Comparison of ENCODE assay signal across 11 cellular contexts in the genomic region with DNA sequence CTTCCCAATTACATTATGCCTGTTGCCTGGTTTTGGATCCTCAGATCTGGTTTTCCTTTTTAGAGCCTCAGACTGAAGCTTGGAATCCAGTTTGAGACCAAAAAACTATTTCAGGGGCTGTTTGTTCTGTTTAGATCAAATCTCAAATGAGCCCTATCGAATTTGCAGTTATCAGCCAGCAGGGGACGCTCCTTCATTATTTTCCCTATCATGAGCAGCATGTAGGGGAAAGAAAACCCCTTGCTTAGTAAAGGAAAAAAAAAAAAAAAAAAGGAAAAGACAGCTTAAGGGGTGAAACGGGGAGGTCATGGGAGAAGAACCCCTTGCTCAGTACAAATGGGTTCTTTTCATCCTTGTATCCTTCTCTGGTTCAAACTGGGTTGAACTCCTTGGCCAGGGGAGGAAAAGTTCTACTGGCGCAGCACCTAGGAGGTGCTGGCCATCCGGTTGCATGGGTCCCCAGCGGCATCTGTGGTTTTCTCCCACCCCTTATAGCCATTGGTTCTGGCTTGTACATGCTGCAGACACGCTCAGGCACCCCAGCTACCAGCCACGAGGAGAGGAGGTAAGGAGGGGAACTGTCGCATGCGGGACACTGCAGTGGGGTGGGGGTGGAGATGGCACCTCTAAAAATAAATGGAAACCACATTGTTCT.
DNase-seq lines count a peak whose midpoint lies in the region; ATAC-seq and TF ChIP-seq lines count a peak whose summit lies in the region.
"Had no signal": no experiment of that assay in that cellular context is flagged by ENCODE, and none has a peak within 500 bp of the region (broad histone marks: within the 10 kb centered on the region; RNA-seq: fewer than 3 reads in every experiment).

No MANE protein-coding gene starts in this region.

- H3K4me3 ChIP-seq in fibroblast of mammary gland (ENCODE audit: control insufficient read depth, low read depth, low read length) = no peak overlapping the region
- H3K4me3 ChIP-seq: transverse colon had no signal

- peak; percentile 45 for ATAC-seq in GM18867 (IDR thresholded peaks at IDR 0.05; ENCODE audit: unreplicated experiment)
- ATAC-seq in GM21786 (IDR thresholded peaks at IDR 0.05; ENCODE audit: unreplicated experiment) = no peak

- in situ Hi-C loops in ACHN (cut with HindIII; ENCODE audit: low pct_ligation_motif_present, low pct_unique_long_range_greater_than_20kb, low sequenced_read_pairs) = no loop called here

- peak; percentile 15 for DNase-seq in ACHN
- peak; percentile 56 for DNase-seq in NCI-H82 (lab: John Stamatoyannopoulos, UW)
- peak; percentile 3 for DNase-seq in fibroblast of mammary gland (ENCODE audit: low read depth)
- no peak for DNase-seq in T-helper 2 cell
- no peak for DNase-seq in NCI-H2227 (lab: John Stamatoyannopoulos, UW; ENCODE audit: unreplicated experiment)
- no peak for DNase-seq in GOT3 (lab: John Stamatoyannopoulos, UW)
- DNase-seq: aorta, NCI-H1092, transverse colon had no signal

- peak; percentile 33 for TF ChIP-seq CTCF in fibroblast of mammary gland (conservative IDR thresholded peaks at IDR 0.05; ENCODE audit: control insufficient read depth, insufficient read depth, low read depth, low read length)

Comparison
In these comparisons a context has a peak if more than half of its experiments do, and no peak if none do; other contexts are left out.
1. DNase-seq: peak in ACHN (single experiment), NCI-H82 (single experiment) and fibroblast of mammary gland (single experiment); none in T-helper 2 cell (0 of 5), NCI-H2227 (single experiment) and GOT3 (single experiment).